In genomic region chr22:23913661-23914353, GRCh38 we compare ENCODE assay signal across 1 cellular context.
A peak's percentile ranks its signal among the peaks of the same experiment; 100 is the strongest.
TF ChIP-seq lines count a peak whose summit lies in the region.

No MANE protein-coding gene starts in this region.

TF ChIP-seq in HepG2, 621 proteins besides CTCF, POLR2A, EP300 and RAD21 (continued from another document and continues in another):
- TF ChIP-seq SOX6 (IDR thresholded peaks at IDR 0.05) (no peak), SOX6 (CRISPR knock-in tag; IDR thresholded peaks at IDR 0.05) (peak; percentile 35), ZNF7 (CRISPR knock-in tag; IDR thresholded peaks at IDR 0.05) (no peak), SPEN (CRISPR knock-in tag; IDR thresholded peaks at IDR 0.05; ENCODE audit: low read depth) (peak; percentile 84), ZNF761 (CRISPR knock-in tag; conservative IDR thresholded peaks at IDR 0.05) (no peak), MED13 (CRISPR knock-in tag; IDR thresholded peaks at IDR 0.05) (no peak), ZNF790 (CRISPR knock-in tag; IDR thresholded peaks at IDR 0.05; ENCODE audit: borderline replicate concordance) (no peak), HNRNPLL (IDR thresholded peaks at IDR 0.05; ENCODE audit: low read depth, low read length, poor library complexity, severe bottlenecking) (peak; percentile 74), PRDM10 (CRISPR knock-in tag; IDR thresholded peaks at IDR 0.05; ENCODE audit: low read depth) (no peak), ZFYVE20 (CRISPR knock-in tag; IDR thresholded peaks at IDR 0.05; ENCODE audit: borderline replicate concordance, low read depth) (no peak), PREB (CRISPR knock-in tag; IDR thresholded peaks at IDR 0.05) (no peak), MYNN (CRISPR knock-in tag; IDR thresholded peaks at IDR 0.05; ENCODE audit: low read depth) (no peak), RCOR2 (CRISPR knock-in tag; IDR thresholded peaks at IDR 0.05) (no peak), ZNF407 (CRISPR knock-in tag; IDR thresholded peaks at IDR 0.05; ENCODE audit: not compliant biosample characterization) (peak; percentile 92), FOXA1 (IDR thresholded peaks at IDR 0.05) (no peak), FOXA1 (CRISPR knock-in tag; IDR thresholded peaks at IDR 0.05) (peak; percentile 38; the same call in 1 of the 2 replicates), ZNF768 (CRISPR knock-in tag; IDR thresholded peaks at IDR 0.05) (peak; percentile 74), ZNF672 (CRISPR knock-in tag; IDR thresholded peaks at IDR 0.05) (no peak), BCLAF1 (IDR thresholded peaks at IDR 0.05) (no peak), ETV6 (CRISPR knock-in tag; conservative IDR thresholded peaks at IDR 0.05) (0 out of 2 replicates have a peak, but pooled peaks have one; percentile 42), PHF20 (CRISPR knock-in tag; IDR thresholded peaks at IDR 0.05) (peak; percentile 84), HBP1 (CRISPR knock-in tag; IDR thresholded peaks at IDR 0.05; ENCODE audit: low read depth) (no peak; the same call in 1 of the 2 replicates), ZNF616 (CRISPR knock-in tag; IDR thresholded peaks at IDR 0.05; ENCODE audit: low read depth) (peak; percentile 50; the same call in 1 of the 2 replicates), ZNF556 (CRISPR knock-in tag; IDR thresholded peaks at IDR 0.05; ENCODE audit: borderline replicate concordance) (peak; percentile 30; the same call in 1 of the 2 replicates), CHD2 (IDR thresholded peaks at IDR 0.05; ENCODE audit: low read depth, low read length) (no peak), ZXDC (CRISPR knock-in tag; IDR thresholded peaks at IDR 0.05) (no peak), ZKSCAN5 (CRISPR knock-in tag; IDR thresholded peaks at IDR 0.05) (peak; percentile 55; the same call in 1 of the 2 replicates), KAT7 (CRISPR knock-in tag; IDR thresholded peaks at IDR 0.05; ENCODE audit: borderline replicate concordance) (peak; percentile 93), SMAD9 (CRISPR knock-in tag; IDR thresholded peaks at IDR 0.05) (peak; percentile 56; the same call in 1 of the 2 replicates), ZNF333 (CRISPR knock-in tag; IDR thresholded peaks at IDR 0.05; ENCODE audit: borderline replicate concordance) (no peak)
- TF ChIP-seq, protein P1, sequence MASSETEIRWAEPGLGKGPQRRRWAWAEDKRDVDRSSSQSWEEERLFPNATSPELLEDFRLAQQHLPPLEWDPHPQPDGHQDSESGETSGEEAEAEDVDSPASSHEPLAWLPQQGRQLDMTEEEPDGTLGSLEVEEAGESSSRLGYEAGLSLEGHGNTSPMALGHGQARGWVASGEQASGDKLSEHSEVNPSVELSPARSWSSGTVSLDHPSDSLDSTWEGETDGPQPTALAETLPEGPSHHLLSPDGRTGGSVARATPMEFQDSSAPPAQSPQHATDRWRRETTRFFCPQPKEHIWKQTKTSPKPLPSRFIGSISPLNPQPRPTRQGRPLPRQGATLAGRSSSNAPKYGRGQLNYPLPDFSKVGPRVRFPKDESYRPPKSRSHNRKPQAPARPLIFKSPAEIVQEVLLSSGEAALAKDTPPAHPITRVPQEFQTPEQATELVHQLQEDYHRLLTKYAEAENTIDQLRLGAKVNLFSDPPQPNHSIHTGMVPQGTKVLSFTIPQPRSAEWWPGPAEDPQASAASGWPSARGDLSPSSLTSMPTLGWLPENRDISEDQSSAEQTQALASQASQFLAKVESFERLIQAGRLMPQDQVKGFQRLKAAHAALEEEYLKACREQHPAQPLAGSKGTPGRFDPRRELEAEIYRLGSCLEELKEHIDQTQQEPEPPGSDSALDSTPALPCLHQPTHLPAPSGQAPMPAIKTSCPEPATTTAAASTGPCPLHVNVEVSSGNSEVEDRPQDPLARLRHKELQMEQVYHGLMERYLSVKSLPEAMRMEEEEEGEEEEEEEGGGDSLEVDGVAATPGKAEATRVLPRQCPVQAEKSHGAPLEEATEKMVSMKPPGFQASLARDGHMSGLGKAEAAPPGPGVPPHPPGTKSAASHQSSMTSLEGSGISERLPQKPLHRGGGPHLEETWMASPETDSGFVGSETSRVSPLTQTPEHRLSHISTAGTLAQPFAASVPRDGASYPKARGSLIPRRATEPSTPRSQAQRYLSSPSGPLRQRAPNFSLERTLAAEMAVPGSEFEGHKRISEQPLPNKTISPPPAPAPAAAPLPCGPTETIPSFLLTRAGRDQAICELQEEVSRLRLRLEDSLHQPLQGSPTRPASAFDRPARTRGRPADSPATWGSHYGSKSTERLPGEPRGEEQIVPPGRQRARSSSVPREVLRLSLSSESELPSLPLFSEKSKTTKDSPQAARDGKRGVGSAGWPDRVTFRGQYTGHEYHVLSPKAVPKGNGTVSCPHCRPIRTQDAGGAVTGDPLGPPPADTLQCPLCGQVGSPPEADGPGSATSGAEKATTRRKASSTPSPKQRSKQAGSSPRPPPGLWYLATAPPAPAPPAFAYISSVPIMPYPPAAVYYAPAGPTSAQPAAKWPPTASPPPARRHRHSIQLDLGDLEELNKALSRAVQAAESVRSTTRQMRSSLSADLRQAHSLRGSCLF (CRISPR knock-in tag; IDR thresholded peaks at IDR 0.05; ENCODE audit: borderline replicate concordance): no peak
